ENCODE assay signal across 1 cellular context in the genomic region with DNA sequence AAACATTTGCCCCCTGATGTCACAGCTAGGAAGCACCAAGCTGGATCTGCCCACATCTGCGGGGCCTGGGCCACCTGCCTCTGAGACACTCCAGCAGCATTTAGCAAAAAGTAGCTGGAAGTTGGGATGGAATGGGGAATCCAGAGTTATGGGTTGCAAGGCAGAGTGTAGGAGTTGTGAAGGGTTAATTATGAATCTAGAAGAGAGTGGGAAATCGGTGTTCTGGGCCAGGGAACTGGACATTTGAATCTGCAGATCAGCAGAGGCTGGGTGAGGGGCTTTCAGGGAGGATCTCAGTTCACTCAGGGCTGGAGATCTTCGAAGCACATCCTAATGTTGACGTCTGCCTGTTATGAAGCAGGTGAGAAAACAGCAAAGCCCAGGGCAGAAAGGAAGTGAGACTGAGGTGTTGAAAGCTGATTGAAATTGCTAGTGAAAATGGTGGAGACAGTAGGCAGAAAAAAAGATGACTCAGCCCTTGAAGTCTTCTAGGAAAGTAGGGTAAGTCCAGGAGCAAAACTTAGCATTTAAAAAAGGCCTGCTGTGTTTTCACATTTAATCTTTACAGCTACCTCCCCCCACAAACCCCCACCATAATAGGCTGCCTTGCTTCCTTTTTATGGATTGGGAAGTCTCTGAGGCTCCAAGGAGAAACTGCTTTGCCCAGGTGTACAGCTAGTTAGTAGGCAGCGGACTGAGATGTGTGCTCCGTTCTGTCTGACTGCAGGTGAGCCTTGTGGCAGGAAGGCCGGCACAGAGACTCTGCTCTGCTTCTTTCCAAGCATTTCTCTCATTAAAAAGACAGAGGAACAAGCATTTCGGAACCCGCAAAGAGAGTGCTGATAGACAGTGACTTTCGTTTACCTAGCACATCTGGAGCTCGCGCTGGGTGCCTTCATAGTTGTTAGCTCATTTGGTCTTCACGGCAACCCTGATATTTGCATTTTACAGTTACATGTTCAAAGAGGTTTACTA.
TF ChIP-seq lines count a peak whose summit lies in the region.

No MANE protein-coding gene starts in this region.

TF ChIP-seq in SK-N-SH treated with all-trans-retinoic acid at 6 μM for 48 hours, 23 proteins besides CTCF, POLR2A, EP300 and RAD21 (continued from another document):
- TF ChIP-seq, protein P1, sequence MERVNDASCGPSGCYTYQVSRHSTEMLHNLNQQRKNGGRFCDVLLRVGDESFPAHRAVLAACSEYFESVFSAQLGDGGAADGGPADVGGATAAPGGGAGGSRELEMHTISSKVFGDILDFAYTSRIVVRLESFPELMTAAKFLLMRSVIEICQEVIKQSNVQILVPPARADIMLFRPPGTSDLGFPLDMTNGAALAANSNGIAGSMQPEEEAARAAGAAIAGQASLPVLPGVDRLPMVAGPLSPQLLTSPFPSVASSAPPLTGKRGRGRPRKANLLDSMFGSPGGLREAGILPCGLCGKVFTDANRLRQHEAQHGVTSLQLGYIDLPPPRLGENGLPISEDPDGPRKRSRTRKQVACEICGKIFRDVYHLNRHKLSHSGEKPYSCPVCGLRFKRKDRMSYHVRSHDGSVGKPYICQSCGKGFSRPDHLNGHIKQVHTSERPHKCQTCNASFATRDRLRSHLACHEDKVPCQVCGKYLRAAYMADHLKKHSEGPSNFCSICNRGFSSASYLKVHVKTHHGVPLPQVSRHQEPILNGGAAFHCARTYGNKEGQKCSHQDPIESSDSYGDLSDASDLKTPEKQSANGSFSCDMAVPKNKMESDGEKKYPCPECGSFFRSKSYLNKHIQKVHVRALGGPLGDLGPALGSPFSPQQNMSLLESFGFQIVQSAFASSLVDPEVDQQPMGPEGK (CRISPR knock-in tag; IDR thresholded peaks at IDR 0.05; ENCODE audit: borderline replicate concordance), result no peak
- TF ChIP-seq ZC3H10 (CRISPR knock-in tag; IDR thresholded peaks at IDR 0.05) (no peak), ISL1 (CRISPR knock-in tag; IDR thresholded peaks at IDR 0.05) (no peak), ZFP30 (CRISPR knock-in tag; IDR thresholded peaks at IDR 0.05) (no peak), ZNF8 (CRISPR knock-in tag; IDR thresholded peaks at IDR 0.05) (no peak), ZNF70 (CRISPR knock-in tag; IDR thresholded peaks at IDR 0.05) (no peak), PPARA (CRISPR knock-in tag; IDR thresholded peaks at IDR 0.05; ENCODE audit: borderline replicate concordance) (no peak)
- TF ChIP-seq, protein P2, sequence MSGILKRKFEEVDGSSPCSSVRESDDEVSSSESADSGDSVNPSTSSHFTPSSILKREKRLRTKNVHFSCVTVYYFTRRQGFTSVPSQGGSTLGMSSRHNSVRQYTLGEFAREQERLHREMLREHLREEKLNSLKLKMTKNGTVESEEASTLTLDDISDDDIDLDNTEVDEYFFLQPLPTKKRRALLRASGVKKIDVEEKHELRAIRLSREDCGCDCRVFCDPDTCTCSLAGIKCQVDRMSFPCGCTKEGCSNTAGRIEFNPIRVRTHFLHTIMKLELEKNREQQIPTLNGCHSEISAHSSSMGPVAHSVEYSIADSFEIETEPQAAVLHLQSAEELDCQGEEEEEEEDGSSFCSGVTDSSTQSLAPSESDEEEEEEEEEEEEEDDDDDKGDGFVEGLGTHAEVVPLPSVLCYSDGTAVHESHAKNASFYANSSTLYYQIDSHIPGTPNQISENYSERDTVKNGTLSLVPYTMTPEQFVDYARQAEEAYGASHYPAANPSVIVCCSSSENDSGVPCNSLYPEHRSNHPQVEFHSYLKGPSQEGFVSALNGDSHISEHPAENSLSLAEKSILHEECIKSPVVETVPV (CRISPR knock-in tag; IDR thresholded peaks at IDR 0.05), result no peak
- TF ChIP-seq, protein P3, sequence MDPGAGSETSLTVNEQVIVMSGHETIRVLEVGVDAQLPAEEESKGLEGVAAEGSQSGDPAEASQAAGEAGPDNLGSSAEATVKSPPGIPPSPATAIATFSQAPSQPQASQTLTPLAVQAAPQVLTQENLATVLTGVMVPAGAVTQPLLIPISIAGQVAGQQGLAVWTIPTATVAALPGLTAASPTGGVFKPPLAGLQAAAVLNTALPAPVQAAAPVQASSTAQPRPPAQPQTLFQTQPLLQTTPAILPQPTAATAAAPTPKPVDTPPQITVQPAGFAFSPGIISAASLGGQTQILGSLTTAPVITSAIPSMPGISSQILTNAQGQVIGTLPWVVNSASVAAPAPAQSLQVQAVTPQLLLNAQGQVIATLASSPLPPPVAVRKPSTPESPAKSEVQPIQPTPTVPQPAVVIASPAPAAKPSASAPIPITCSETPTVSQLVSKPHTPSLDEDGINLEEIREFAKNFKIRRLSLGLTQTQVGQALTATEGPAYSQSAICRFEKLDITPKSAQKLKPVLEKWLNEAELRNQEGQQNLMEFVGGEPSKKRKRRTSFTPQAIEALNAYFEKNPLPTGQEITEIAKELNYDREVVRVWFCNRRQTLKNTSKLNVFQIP (CRISPR knock-in tag; IDR thresholded peaks at IDR 0.05; ENCODE audit: borderline replicate concordance, low read depth), result no peak
TF ChIP-seq in SK-N-SH treated with all-trans-retinoic acid at 6 μM for 48 hours: peak in this region for 0.
